In the genomic region with DNA sequence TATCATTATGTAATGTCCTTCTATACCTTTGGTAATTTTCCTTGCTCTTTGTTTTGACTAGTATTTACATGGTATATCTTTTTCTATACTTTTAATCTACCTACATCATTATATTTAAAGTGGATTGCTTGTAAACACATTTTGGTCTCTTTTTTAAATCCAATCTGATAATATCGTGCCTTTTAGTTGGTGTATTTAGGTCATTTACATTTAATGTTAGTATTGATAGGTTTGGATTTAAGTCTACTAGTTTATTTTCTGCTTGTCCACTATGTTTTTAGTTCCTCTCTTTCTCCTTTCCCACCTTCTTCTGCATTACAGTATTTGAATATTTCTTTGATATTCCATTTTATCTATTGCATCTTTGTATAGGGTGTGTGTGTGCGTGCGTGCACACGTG, we compare ENCODE assay signal across 33 cellular contexts.
DNase-seq lines count a peak whose midpoint lies in the region; ATAC-seq, FAIRE-seq and TF ChIP-seq lines count a peak whose summit lies in the region.
"Had no signal": no experiment of that assay in that cellular context is flagged by ENCODE, and none has a peak within 500 bp of the region (broad histone marks: within the 10 kb centered on the region; RNA-seq: fewer than 3 reads in every experiment).

No MANE protein-coding gene starts in this region.

- DNase-seq in D721Med (ENCODE audit: insufficient read length, low spot score) (no peak), H54 (ENCODE audit: insufficient read length, low spot score) (no peak), K562 (ENCODE audit: extremely low read depth in 1 of 4, low spot score in 3 of 4) (no peak), middle frontal gyrus (ENCODE audit: extremely low spot score, low spot score) (no peak), RKO (ENCODE audit: low spot score) (no peak), WERI-Rb-1 (no peak)
- DNase-seq: 8988T; ACHN; AML-193; BE2C; C1 segment of cervical spinal cord; Caco-2; Calu3; CD4-positive, alpha-beta memory T cell; CD4-positive, alpha-beta T cell; CD4-positive, CD25-positive, alpha-beta regulatory T cell; CD8-positive, alpha-beta memory T cell; CD8-positive, alpha-beta T cell; COR-L47; DMS 273 treated with DMSO at 0.1 percent for 48 hours; DMS153; DMS53; DMS79; DMS79 treated with DMSO at 0.1 percent for 48 hours; DND-41; EL had no signal

- H3K4me2 ChIP-seq in K562 (ENCODE audit: insufficient read depth, low read length), result no peak overlapping the region
- H3K4me2 ChIP-seq: A549; BLaER1; BLaER1 treated with 17β-estradiol and CSF1 and Interleukin-3, amounts not matched to agents 10 nM and 100 nM had no signal

- in situ Hi-C loops in K562 (cut with MboI), result no loop called here

- 95% methylated on average over 4 of the region's 4 CpGs for WGBS in K562 (ENCODE audit: insufficient coverage, low coverage, missing lambda C conversion rate)

- no peaks in the 10 kb centered on the region for H4K20me1 ChIP-seq in K562 (replicated peaks; ENCODE audit: control insufficient read depth, insufficient read depth, low read length)
- H4K20me1 ChIP-seq: BLaER1; BLaER1 treated with 17β-estradiol and CSF1 and Interleukin-3, amounts not matched to agents 10 nM and 100 nM had no signal

- no peak for ATAC-seq in K562
- no peak for ATAC-seq in GM21360 (IDR thresholded peaks at IDR 0.05; ENCODE audit: unreplicated experiment)
- ATAC-seq: A549; CD8-positive, alpha-beta T cell had no signal

- no peak for TF ChIP-seq EP300 in K562 (IDR thresholded peaks at IDR 0.05; ENCODE audit: low read length)

- no peak for TF ChIP-seq RAD21 in K562 (CRISPR knock-in tag; conservative IDR thresholded peaks at IDR 0.05 in 1 of 2, IDR thresholded peaks at IDR 0.05 in 1 of 2)

- no peak overlapping the region for H3K9ac ChIP-seq in K562 (ENCODE audit: insufficient read depth in 1 of 2, low read depth in 2 of 2, low read length in 2 of 2)
- H3K9ac ChIP-seq: BLaER1; BLaER1 treated with 17β-estradiol and CSF1 and Interleukin-3, amounts not matched to agents 10 nM and 100 nM had no signal

- no peaks in the 10 kb centered on the region for H3K9me1 ChIP-seq in K562 (ENCODE audit: control insufficient read depth, insufficient read depth, low read length)

- no peaks in the 10 kb centered on the region for H3K79me2 ChIP-seq in K562 (ENCODE audit: control insufficient read depth, insufficient read depth, low read length)

- no peaks in the 10 kb centered on the region for H3K4me1 ChIP-seq in K562 (replicated peaks in 1 of 2; ENCODE audit: control insufficient read depth in 2 of 2, insufficient read depth in 2 of 2, low read length in 2 of 2)
- H3K4me1 ChIP-seq: A549, BE2C, BLaER1, Caco-2 had no signal

- BruUV-seq in K562 (replicated peaks; lab: Mats Ljungman, UMichigan), result no TSS peak

- H2AFZ ChIP-seq in K562 (ENCODE audit: low read depth, low read length), result no peak overlapping the region

- H3K9me3 ChIP-seq in K562 (replicated peaks; ENCODE audit: control insufficient read depth, insufficient read depth, low read depth, low read length), result peaks cover 2% of the 10 kb centered on the region; the same call in 1 of the 2 replicates
- no peaks in the 10 kb centered on the region for H3K9me3 ChIP-seq in WERI-Rb-1 (ENCODE audit: severe bottlenecking)
- H3K9me3 ChIP-seq: BE2C had no signal

- H3K27ac ChIP-seq in K562 (ENCODE audit: extremely low read depth, low read depth, low read length) (no peak overlapping the region), WERI-Rb-1 (no peak overlapping the region)
- H3K27ac ChIP-seq: 22Rv1; A549; BLaER1; BLaER1 treated with 17β-estradiol and CSF1 and Interleukin-3, amounts not matched to agents 10 nM and 100 nM; C4-2B had no signal

- no peak for TF ChIP-seq CTCF in D721Med (IDR thresholded peaks at IDR 0.05; ENCODE audit: insufficient read depth, missing control alignments)
- no peak for TF ChIP-seq CTCF in K562 (IDR thresholded peaks at IDR 0.05 in 2 of 3, conservative IDR thresholded peaks at IDR 0.05 in 1 of 3; ENCODE audit: insufficient read depth in 2 of 3, low read depth in 1 of 3, low read length in 3 of 3)
- no peak for TF ChIP-seq CTCF in WERI-Rb-1 (IDR thresholded peaks at IDR 0.05; ENCODE audit: low read depth, low read length)

- TF ChIP-seq POLR2A in H54 (IDR thresholded peaks at IDR 0.05; ENCODE audit: low read depth, low read length) (no peak), K562 (conservative IDR thresholded peaks at IDR 0.05) (no peak)

- H3K36me3 ChIP-seq in K562 (ENCODE audit: control insufficient read depth, insufficient read depth, low read length), result no peaks in the 10 kb centered on the region
- H3K36me3 ChIP-seq in WERI-Rb-1, result no peaks in the 10 kb centered on the region
- H3K36me3 ChIP-seq: BE2C, BLaER1 had no signal

- no peak overlapping the region for H3K4me3 ChIP-seq in K562
- H3K4me3 ChIP-seq in WERI-Rb-1 (ENCODE audit: low read depth, low read length), result no peak overlapping the region
- H3K4me3 ChIP-seq: A549; BLaER1; BLaER1 treated with 17β-estradiol and CSF1 and Interleukin-3, amounts not matched to agents 10 nM and 100 nM had no signal

- FAIRE-seq in D721Med (lab: Jason Lieb, UNC) (peak; percentile 58), G401.6 (lab: Jason Lieb, UNC) (peak; percentile 19), H54 (lab: Jason Lieb, UNC) (peak; percentile 75), K562 (lab: Jason Lieb, UNC) (no peak)

- POLR2A ChIA-PET in K562 (lab: Yijun Ruan, JAX), result interaction anchor here (0.6 kb wide), 1 partner anchor 131 kb away, joined by 3 read pairs; no protein-coding TSS in a partner anchor

- CTCF ChIA-PET in K562 (lab: Yijun Ruan, JAX; ENCODE audit: low intra/inter-chr PET ratio), result no interaction called here

- no peaks in the 10 kb centered on the region for H3K27me3 ChIP-seq in K562 (ENCODE audit: control insufficient read depth in 2 of 2, insufficient read depth in 2 of 2, low read length in 2 of 2)
- H3K27me3 ChIP-seq in WERI-Rb-1 (ENCODE audit: insufficient read depth, low read depth, severe bottlenecking), result no peaks in the 10 kb centered on the region
- H3K27me3 ChIP-seq: BE2C; BLaER1; BLaER1 treated with 17β-estradiol and CSF1 and Interleukin-3, amounts not matched to agents 10 nM and 100 nM had no signal

- intact Hi-C loops in K562 (cut with micrococcal nuclease), result no loop called here

TF ChIP-seq in K562, 482 proteins besides CTCF, POLR2A, EP300 and RAD21:
- no peak for TF ChIP-seq SIRT6 (IDR thresholded peaks at IDR 0.05; ENCODE audit: low read depth, low read length)
- TF ChIP-seq ZNF354B (CRISPR knock-in tag; IDR thresholded peaks at IDR 0.05), result peak; percentile 67; the same call in 1 of the 2 replicates
- no peak for TF ChIP-seq L3MBTL2 (IDR thresholded peaks at IDR 0.05)
- no peak for TF ChIP-seq UBTF (IDR thresholded peaks at IDR 0.05; ENCODE audit: borderline replicate concordance in 1 of 2, low read depth in 2 of 2, low read length in 2 of 2)
- TF ChIP-seq ZNF507 (tag; conservative IDR thresholded peaks at IDR 0.05), result peak; percentile 99
- peak; percentile 53 for TF ChIP-seq RBM25 (IDR thresholded peaks at IDR 0.05; ENCODE audit: low read depth, low read length, severe bottlenecking)
- no peak for TF ChIP-seq SIN3B (IDR thresholded peaks at IDR 0.05; ENCODE audit: low read depth)
